11 cellular contexts compared by ENCODE assay signal in the genomic region with DNA sequence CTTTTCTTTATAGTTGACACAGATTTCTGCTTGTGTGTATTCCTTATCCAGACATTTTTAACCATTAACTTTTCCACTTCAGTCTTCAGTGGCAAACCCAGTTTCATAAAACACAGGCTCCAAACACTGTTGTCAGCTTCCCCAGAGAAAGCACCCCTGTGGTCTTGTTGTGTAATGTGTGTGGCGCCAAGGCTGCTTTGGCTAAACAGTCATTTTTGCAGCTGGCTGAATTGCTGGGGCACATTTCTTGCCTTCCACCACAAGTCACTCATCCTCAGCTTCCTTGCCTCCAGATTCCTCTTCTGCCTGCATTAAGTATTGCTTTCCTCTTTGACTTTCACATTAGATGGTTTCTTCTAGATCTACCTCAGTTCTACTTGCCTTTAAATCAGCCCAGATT. TPM values are rescaled to one million over a fixed set of nuclear protein-coding genes. Genes with fewer than 3 reads are reported as not detected.
A peak's percentile ranks its signal among the peaks of the same experiment; 100 is the strongest.
DNase-seq lines count a peak whose midpoint lies in the region; ATAC-seq and TF ChIP-seq lines count a peak whose summit lies in the region.
"Had no signal": no experiment of that assay in that cellular context is flagged by ENCODE, and none has a peak within 500 bp of the region (broad histone marks: within the 10 kb centered on the region; RNA-seq: fewer than 3 reads in every experiment).

No MANE protein-coding gene starts in this region.

- H3K9me3 Mint-ChIP-seq in activated T-cell treated with anti-CD3 and anti-CD28 coated beads, Interleukin-2, amount 50 U/mL, for 72 hours = no peaks in the 10 kb centered on the region

- H3K27ac ChIP-seq in caudate nucleus (ENCODE audit: low read depth, low read length) (peak overlapping the region; percentile 52), right lobe of liver (no peak overlapping the region), colonic mucosa (no peak overlapping the region)
- H3K27ac ChIP-seq: SJSA1 had no signal

- H3K4me1 ChIP-seq in right lobe of liver (peaks cover 0 to 4% (median 2%) of the 10 kb centered on the region in 4 donors), colonic mucosa (no peaks in the 10 kb centered on the region)
- H3K4me1 ChIP-seq: SJSA1 had no signal

- no peaks in the 10 kb centered on the region for H3K4me1 Mint-ChIP-seq in activated T-cell treated with anti-CD3 and anti-CD28 coated beads, Interleukin-2, amount 50 U/mL, for 72 hours (ENCODE audit: low read depth)

- H3K36me3 ChIP-seq in right lobe of liver = peaks cover 0 to 80% (median 25%) of the 10 kb centered on the region in 4 donors
- peaks cover 19% of the 10 kb centered on the region for H3K36me3 ChIP-seq in colonic mucosa

- TF ChIP-seq CTCF in right lobe of liver (IDR thresholded peaks at IDR 0.05) (no peak), colonic mucosa (IDR thresholded peaks at IDR 0.05) (no peak)

- intact Hi-C loops in right lobe of liver (cut with DNase I) (no loop called here), colonic mucosa (cut with DNase I) (no loop called here)

- H3K27ac Mint-ChIP-seq in activated T-cell treated with anti-CD3 and anti-CD28 coated beads, Interleukin-2, amount 50 U/mL, for 72 hours = no peak overlapping the region

- peaks cover 4 to 14% of the 10 kb centered on the region in 2 donors for H3K36me3 Mint-ChIP-seq in activated T-cell treated with anti-CD3 and anti-CD28 coated beads, Interleukin-2, amount 50 U/mL, for 72 hours (ENCODE audit: insufficient read depth in 2 of 2)

- H3K4me3 Mint-ChIP-seq in activated T-cell treated with anti-CD3 and anti-CD28 coated beads, Interleukin-2, amount 50 U/mL, for 72 hours = no peak overlapping the region

- H3K4me3 ChIP-seq in right lobe of liver (no peak overlapping the region), colonic mucosa (no peak overlapping the region)
- H3K4me3 ChIP-seq: lung, SJSA1 had no signal

- H3K27me3 Mint-ChIP-seq in activated T-cell treated with anti-CD3 and anti-CD28 coated beads, Interleukin-2, amount 50 U/mL, for 72 hours (ENCODE audit: low read depth) = no peaks in the 10 kb centered on the region

- WGBS in right lobe of liver (ENCODE audit: insufficient coverage, low coverage, low lambda C conversion rate, missing lambda C conversion rate) = 20% methylated on average over 1 of the region's 1 CpG

- ATAC-seq in right lobe of liver = peak in 3 of 4 donors; percentile 14 to 55 (median 38)
- no peak for ATAC-seq in HG03159 (IDR thresholded peaks at IDR 0.05; ENCODE audit: unreplicated experiment)
- no peak for ATAC-seq in activated T-cell treated with anti-CD3 and anti-CD28 coated beads, Interleukin-2, amount 50 U/mL, for 72 hours (replicated peaks in 1 of 2)
- no peak for ATAC-seq in HG03571 (IDR thresholded peaks at IDR 0.05; ENCODE audit: unreplicated experiment)

- H3K9me3 ChIP-seq in right lobe of liver (no peaks in the 10 kb centered on the region), colonic mucosa (no peaks in the 10 kb centered on the region)
- H3K9me3 ChIP-seq: SJSA1 had no signal

- DNase-seq in AG08395 (ENCODE audit: low spot score) = peak; percentile 74
- peak; percentile 87 to 89 for DNase-seq in Kasumi-1 (lab: John Stamatoyannopoulos, UW)
- DNase-seq in caudate nucleus (lab: John Stamatoyannopoulos, UW) = peak in 2 of 61 donors; percentile 17 to 26
- no peak for DNase-seq in right lobe of liver
- DNase-seq in colonic mucosa = no peak
- no peak for DNase-seq in activated T-cell treated with anti-CD3 and anti-CD28 coated beads, Interleukin-2, amount 50 U/mL, for 72 hours
- DNase-seq: activated CD4-positive, alpha-beta T cell treated with anti-CD3 and anti-CD28 coated beads, Interleukin-2, amount 50 U/mL, for 48 hours had no signal

- no peaks in the 10 kb centered on the region for H3K27me3 ChIP-seq in right lobe of liver
- no peaks in the 10 kb centered on the region for H3K27me3 ChIP-seq in colonic mucosa
- H3K27me3 ChIP-seq: SJSA1 had no signal

- no peak overlapping the region for H3K9ac ChIP-seq in colonic mucosa (ENCODE audit: low read depth in 2 of 2, low read length in 2 of 2)

- TF ChIP-seq POLR2A in right lobe of liver (IDR thresholded peaks at IDR 0.05) = no peak

RNA-seq across cellular contexts. Expression of gene ARHGAP1, which starts 40.5 kb away (rescaled TPM):
- total RNA-seq in right lobe of liver = 10 to 100 TPM; 26.5 to 46.2 (median 30.9) TPM
- 10 to 100 TPM; 68.3 to 81.7 TPM for total RNA-seq in colonic mucosa
- total RNA-seq in activated T-cell treated with anti-CD3 and anti-CD28 coated beads, Interleukin-2, amount 50 U/mL, for 72 hours = 10 to 100 TPM; 41.6 to 43.5 TPM

RNA-seq across cellular contexts. Expression of gene ZNF408, which starts 40.9 kb away (rescaled TPM):
- 10 to 100 TPM in 1 of 6 experiments, 1 to 10 TPM in 5; 4.0 to 16.3 (median 6.9) TPM for total RNA-seq in right lobe of liver
- 10 to 100 TPM; 11.7 to 15.5 TPM for total RNA-seq in colonic mucosa
- total RNA-seq in activated T-cell treated with anti-CD3 and anti-CD28 coated beads, Interleukin-2, amount 50 U/mL, for 72 hours = 10 to 100 TPM; 17.8 to 18.2 TPM

RNA-seq across cellular contexts. Expression of gene ATG13, which starts 42.6 kb away (rescaled TPM):
- total RNA-seq in right lobe of liver (10 to 100 TPM; 34.5 to 60.9 (median 41.1) TPM), colonic mucosa (10 to 100 TPM; 58.3 to 61.3 TPM)
- total RNA-seq in activated T-cell treated with anti-CD3 and anti-CD28 coated beads, Interleukin-2, amount 50 U/mL, for 72 hours = 10 to 100 TPM; 75.6 to 77.7 TPM

RNA-seq across cellular contexts. Expression of gene HARBI1, which starts 42.9 kb away (rescaled TPM):
- total RNA-seq in right lobe of liver (1 to 10 TPM; 2.0 to 3.4 (median 2.9) TPM), colonic mucosa (1 to 10 TPM; 4.5 to 5.0 TPM)
- 1 to 10 TPM; 4.2 to 7.3 TPM for total RNA-seq in activated T-cell treated with anti-CD3 and anti-CD28 coated beads, Interleukin-2, amount 50 U/mL, for 72 hours

RNA-seq across cellular contexts. Expression of gene F2, which starts 59.1 kb away (rescaled TPM):
- 1,000 to 10,000 TPM in 3 of 6 experiments, 100 to 1,000 TPM in 3; 825 to 1,339 (median 1,089) TPM for total RNA-seq in right lobe of liver
- 1 to 10 TPM in 1 of 2 donors, not detected in 1; 1.2 TPM for total RNA-seq in colonic mucosa
- total RNA-seq in activated T-cell treated with anti-CD3 and anti-CD28 coated beads, Interleukin-2, amount 50 U/mL, for 72 hours = not detected
- total RNA-seq: SJSA1 had no signal

Comparison
In these comparisons a context has a peak if more than half of its experiments do, and no peak if none do; other contexts are left out.
1. DNase-seq: peak in AG08395 (single experiment) and Kasumi-1 (2 of 2); none in right lobe of liver (0 of 3), colonic mucosa (single experiment) and activated T-cell treated with anti-CD3 and anti-CD28 coated beads, Interleukin-2, amount 50 U/mL, for 72 hours (0 of 2).
2. ATAC-seq: peak in right lobe of liver (3 of 4); none in HG03159 (single experiment), activated T-cell treated with anti-CD3 and anti-CD28 coated beads, Interleukin-2, amount 50 U/mL, for 72 hours (0 of 2) and HG03571 (single experiment).